Comparison of ENCODE assay signal across 13 cellular contexts in genomic region chr1:117003253-117003875, GRCh38. TPM values are rescaled to one million over a fixed set of nuclear protein-coding genes. Genes with fewer than 3 reads are reported as not detected.
DNase-seq lines count a peak whose midpoint lies in the region; ATAC-seq, FAIRE-seq and TF ChIP-seq lines count a peak whose summit lies in the region.
"Had no signal": no experiment of that assay in that cellular context is flagged by ENCODE, and none has a peak within 500 bp of the region (broad histone marks: within the 10 kb centered on the region; RNA-seq: fewer than 3 reads in every experiment).

No MANE protein-coding gene starts in this region.

- peaks cover 2% of the 10 kb centered on the region for H3K9me3 Mint-ChIP-seq in activated naive CD4-positive, alpha-beta T cell treated with anti-CD3 and anti-CD28 coated beads, Interleukin-2, amount 10 ng/mL, durations not matched to agents 7 days and 5 days
- peaks cover 4% of the 10 kb centered on the region for H3K9me3 Mint-ChIP-seq in activated T-helper 17 cell treated with anti-CD3 and anti-CD28 coated beads, Interleukin-2, amount 50 U/mL, for 72 hours

- H3K9me1 ChIP-seq in K562 (ENCODE audit: control insufficient read depth, insufficient read depth, low read length): no peaks in the 10 kb centered on the region

- peak overlapping the region; percentile 46 for H3K27ac Mint-ChIP-seq in activated naive CD4-positive, alpha-beta T cell treated with anti-CD3 and anti-CD28 coated beads, Interleukin-2, amount 10 ng/mL, durations not matched to agents 7 days and 5 days
- no peak overlapping the region for H3K27ac Mint-ChIP-seq in activated T-helper 17 cell treated with anti-CD3 and anti-CD28 coated beads, Interleukin-2, amount 50 U/mL, for 72 hours

- no peak for FAIRE-seq in K562 (lab: Jason Lieb, UNC)

- no peak overlapping the region for H2AFZ ChIP-seq in K562 (ENCODE audit: low read depth, low read length)

- no peaks in the 10 kb centered on the region for H3K4me1 ChIP-seq in K562 (replicated peaks in 1 of 2; ENCODE audit: control insufficient read depth in 2 of 2, insufficient read depth in 2 of 2, low read length in 2 of 2)
- H3K4me1 ChIP-seq in stomach: peaks cover 0 to 9% (median 0%) of the 10 kb centered on the region in 4 donors
- H3K4me1 ChIP-seq: esophagus muscularis mucosa had no signal

- in situ Hi-C loops in K562 (cut with MboI): no loop called here

- no peak for DNase-seq in activated naive CD4-positive, alpha-beta T cell treated with anti-CD3 and anti-CD28 coated beads, Interleukin-2, amount 10 ng/mL, durations not matched to agents 7 days and 5 days
- no peak for DNase-seq in activated naive CD4-positive, alpha-beta T cell treated with anti-CD3 and anti-CD28 coated beads, Interleukin-2, amount 50 U/mL, for 16 hours
- DNase-seq in MV-4-11 (lab: John Stamatoyannopoulos, UW): peak; percentile 99
- no peak for DNase-seq in K562 (ENCODE audit: extremely low read depth in 1 of 4, low spot score in 3 of 4)
- DNase-seq in stomach: no peak
- DNase-seq in iPS-NIHi11 (ENCODE audit: low spot score): no peak
- no peak for DNase-seq in DMS 273 treated with DMSO at 0.1 percent for 48 hours (lab: John Stamatoyannopoulos, UW)
- DNase-seq: H7, NCI-H510A treated with DMSO at 0.1 percent for 48 hours, T-helper 1 cell had no signal

- CTCF ChIA-PET in activated naive CD4-positive, alpha-beta T cell treated with anti-CD3 and anti-CD28 coated beads, Interleukin-2, amount 10 ng/mL, durations not matched to agents 7 days and 5 days (lab: Charles Lee): interaction anchor here (1.2 to 1.3 kb wide), 2 partner anchors 16 to 69 kb away, joined by 3 to 5 read pairs; no protein-coding TSS in a partner anchor
- CTCF ChIA-PET in K562 (lab: Yijun Ruan, JAX; ENCODE audit: low intra/inter-chr PET ratio): no interaction called here

- no peak overlapping the region for H3K4me2 ChIP-seq in K562 (ENCODE audit: insufficient read depth, low read length)
- H3K4me2 ChIP-seq: KMS-11 had no signal

- H3K4me3 ChIP-seq in K562 (no peak overlapping the region), stomach (no peak overlapping the region)
- H3K4me3 ChIP-seq: esophagus muscularis mucosa had no signal

- POLR2A ChIA-PET in K562 (lab: Yijun Ruan, JAX): interaction anchor here (0.6 to 1.0 kb wide), 5 partner anchors 15 to 824 kb away, joined by 3 to 4 read pairs (median 3); no protein-coding TSS in a partner anchor

- 48% methylated on average over 2 of the region's 2 CpGs for WGBS in K562 (ENCODE audit: insufficient coverage, low coverage, missing lambda C conversion rate)
- WGBS in stomach, 5 donors: 74 to 100% (median 92%) methylated on average over 2 of the region's 2 CpGs

- H3K4me1 Mint-ChIP-seq in activated naive CD4-positive, alpha-beta T cell treated with anti-CD3 and anti-CD28 coated beads, Interleukin-2, amount 10 ng/mL, durations not matched to agents 7 days and 5 days: peaks cover 76% of the 10 kb centered on the region
- peaks cover 27% of the 10 kb centered on the region for H3K4me1 Mint-ChIP-seq in activated T-helper 17 cell treated with anti-CD3 and anti-CD28 coated beads, Interleukin-2, amount 50 U/mL, for 72 hours

- intact Hi-C loops in K562 (cut with micrococcal nuclease): no loop called here
- intact Hi-C loops in stomach (cut with DNase I; ENCODE audit: low total_unique reads): no loop called here

- H3K4me3 Mint-ChIP-seq in activated naive CD4-positive, alpha-beta T cell treated with anti-CD3 and anti-CD28 coated beads, Interleukin-2, amount 10 ng/mL, durations not matched to agents 7 days and 5 days: peak overlapping the region; percentile 21
- H3K4me3 Mint-ChIP-seq in activated T-helper 17 cell treated with anti-CD3 and anti-CD28 coated beads, Interleukin-2, amount 50 U/mL, for 72 hours: no peak overlapping the region

- no peak for TF ChIP-seq RAD21 in K562 (CRISPR knock-in tag; conservative IDR thresholded peaks at IDR 0.05 in 1 of 2, IDR thresholded peaks at IDR 0.05 in 1 of 2)

- H3K27ac ChIP-seq in K562 (ENCODE audit: extremely low read depth, low read depth, low read length) (no peak overlapping the region), stomach (peak overlapping the region in 3 of 5 donors; percentile 10 to 13 (median 12))
- H3K27ac ChIP-seq: esophagus muscularis mucosa, KMS-11 had no signal

- no peak for TF ChIP-seq EP300 in K562 (IDR thresholded peaks at IDR 0.05; ENCODE audit: low read length)
- no peak for TF ChIP-seq EP300 in stomach (IDR thresholded peaks at IDR 0.05)

- TF ChIP-seq CTCF in K562 (IDR thresholded peaks at IDR 0.05 in 2 of 3, conservative IDR thresholded peaks at IDR 0.05 in 1 of 3; ENCODE audit: insufficient read depth in 2 of 3, low read depth in 1 of 3, low read length in 3 of 3): no peak
- TF ChIP-seq CTCF in stomach (IDR thresholded peaks at IDR 0.05): no peak

- no peaks in the 10 kb centered on the region for H3K79me2 ChIP-seq in K562 (ENCODE audit: control insufficient read depth, insufficient read depth, low read length)

- H3K9ac ChIP-seq in K562 (ENCODE audit: insufficient read depth in 1 of 2, low read depth in 2 of 2, low read length in 2 of 2): no peak overlapping the region
- H3K9ac ChIP-seq: KMS-11 had no signal

- BruUV-seq in K562 (replicated peaks; lab: Mats Ljungman, UMichigan): no TSS peak

- no peaks in the 10 kb centered on the region for H4K20me1 ChIP-seq in K562 (replicated peaks; ENCODE audit: control insufficient read depth, insufficient read depth, low read length)

- H3K9me3 ChIP-seq in K562 (replicated peaks; ENCODE audit: control insufficient read depth, insufficient read depth, low read depth, low read length) (no peaks in the 10 kb centered on the region), stomach (no peaks in the 10 kb centered on the region)
- H3K9me3 ChIP-seq: esophagus muscularis mucosa had no signal

- no peak for ATAC-seq in K562
- no peak for ATAC-seq in activated T-helper 17 cell treated with anti-CD3 and anti-CD28 coated beads, Interleukin-2, amount 50 U/mL, for 72 hours (replicated peaks)

- H3K36me3 ChIP-seq in K562 (ENCODE audit: control insufficient read depth, insufficient read depth, low read length) (no peaks in the 10 kb centered on the region), stomach (no peaks in the 10 kb centered on the region)
- H3K36me3 ChIP-seq: esophagus muscularis mucosa had no signal

- no peaks in the 10 kb centered on the region; a peak in 3 of 5 replicates for H3K27me3 ChIP-seq in K562 (ENCODE audit: control insufficient read depth in 2 of 2, insufficient read depth in 2 of 2, low read length in 2 of 2)
- no peaks in the 10 kb centered on the region for H3K27me3 ChIP-seq in stomach
- H3K27me3 ChIP-seq: esophagus muscularis mucosa had no signal

- H3K27me3 Mint-ChIP-seq in activated naive CD4-positive, alpha-beta T cell treated with anti-CD3 and anti-CD28 coated beads, Interleukin-2, amount 10 ng/mL, durations not matched to agents 7 days and 5 days: no peaks in the 10 kb centered on the region
- no peaks in the 10 kb centered on the region for H3K27me3 Mint-ChIP-seq in activated T-helper 17 cell treated with anti-CD3 and anti-CD28 coated beads, Interleukin-2, amount 50 U/mL, for 72 hours

- H3K36me3 Mint-ChIP-seq in activated naive CD4-positive, alpha-beta T cell treated with anti-CD3 and anti-CD28 coated beads, Interleukin-2, amount 10 ng/mL, durations not matched to agents 7 days and 5 days: peaks cover 4% of the 10 kb centered on the region
- H3K36me3 Mint-ChIP-seq in activated T-helper 17 cell treated with anti-CD3 and anti-CD28 coated beads, Interleukin-2, amount 50 U/mL, for 72 hours (ENCODE audit: low read depth): no peaks in the 10 kb centered on the region

- TF ChIP-seq POLR2A in K562 (conservative IDR thresholded peaks at IDR 0.05) (no peak), stomach (IDR thresholded peaks at IDR 0.05) (no peak)

RNA-seq across cellular contexts. Expression of gene CD101, which starts 1.8 kb away (rescaled TPM):
- total RNA-seq in K562 (2011; cell fraction: chromatin; rRNA removed; ENCODE audit: low replicate concordance): 0.23 and 1.2 TPM in 2 replicates
- total RNA-seq in K562 (2011; cell fraction: nucleolus; rRNA removed): 0.17 and 0.26 TPM in 2 replicates
- total RNA-seq in K562 (2011; cell fraction: nucleoplasm; rRNA removed): 0.23 and 0.66 TPM in 2 replicates
- 0.18 and 0.20 TPM in 2 replicates for total RNA-seq in K562 (2014; rRNA removed)
- total RNA-seq in K562 (2014; rRNA removed; fragmentation: Illumina TruSeq; extraction: Trizol): 0.18 and 0.32 TPM in 2 replicates
- 0.53 and 1.0 TPM in 2 replicates for total RNA-seq in K562 (2015; rRNA removed; fragmentation: Illumina TruSeq; extraction: Trizol)
- 0.35 and 0.36 TPM in 2 replicates for total RNA-seq in K562 (2021)
- 0.35 and 0.77 TPM in 2 replicates for polyA plus RNA-seq in K562 (2011; rRNA removed)
- 0.01 and 0.06 TPM in 2 replicates for polyA plus RNA-seq in K562 (2011; cell fraction: cytosol; rRNA removed)
- 0.21 and 0.90 TPM in 2 replicates for polyA plus RNA-seq in K562 (2011; cell fraction: nucleus; rRNA removed)
- polyA plus RNA-seq in K562 (2012): 0.22 and 0.51 TPM in 2 replicates
- 0.79 and 1.1 TPM in 2 replicates for polyA plus RNA-seq in K562 (2014; fragmentation: Illumina TruSeq; extraction: Trizol)
- polyA plus RNA-seq in K562 (2014; fragmentation: Nextera tagmentation; extraction: Ambion mirVana): under 1 TPM; 0.18 to 0.20 TPM
- 0.04 and 0.08 TPM in 2 replicates for polyA plus RNA-seq in K562 (2014; rRNA removed)
- 0.28 and 0.90 TPM in 2 replicates for polyA minus RNA-seq in K562 (2011; rRNA and poly(A)+ RNA removed)
- polyA minus RNA-seq in K562 (2011; cell fraction: cytosol; rRNA and poly(A)+ RNA removed): 0.29 TPM in 1 of 2 replicates, not detected in the other
- 0.40 and 1.00 TPM in 2 replicates for polyA minus RNA-seq in K562 (2011; cell fraction: nucleus; rRNA and poly(A)+ RNA removed)
- total RNA-seq in stomach: 1 to 10 TPM in 3 of 5 donors, under 1 TPM in 1, not detected in 1; 0.45 to 8.8 (median 2.0) TPM
- 1 to 10 TPM in 2 of 3 donors, not detected in 1; 1.4 to 1.9 TPM for polyA plus RNA-seq in stomach
- 1 to 10 TPM in 1 of 2 donors, under 1 TPM in 1; 0.26 to 2.1 TPM for total RNA-seq in activated T-helper 17 cell treated with anti-CD3 and anti-CD28 coated beads, Interleukin-2, amount 50 U/mL, for 72 hours

RNA-seq across cellular contexts. Expression of gene TTF2, which starts 56.8 kb away (rescaled TPM):
- 122 and 267 TPM in 2 replicates for total RNA-seq in K562 (2011; cell fraction: chromatin; rRNA removed; ENCODE audit: low replicate concordance)
- 62.4 and 74.7 TPM in 2 replicates for total RNA-seq in K562 (2011; cell fraction: nucleolus; rRNA removed)
- total RNA-seq in K562 (2011; cell fraction: nucleoplasm; rRNA removed): 84.3 and 104 TPM in 2 replicates
- total RNA-seq in K562 (2014; rRNA removed): 36.1 and 36.2 TPM in 2 replicates
- total RNA-seq in K562 (2014; rRNA removed; fragmentation: Illumina TruSeq; extraction: Trizol): 61.5 and 69.2 TPM in 2 replicates
- total RNA-seq in K562 (2015; rRNA removed; fragmentation: Illumina TruSeq; extraction: Trizol): 40.0 and 46.1 TPM in 2 replicates
- 62.5 and 63.3 TPM in 2 replicates for total RNA-seq in K562 (2021)
- 71.1 and 77.3 TPM in 2 replicates for polyA plus RNA-seq in K562 (2011; rRNA removed)
- polyA plus RNA-seq in K562 (2011; cell fraction: cytosol; rRNA removed): 24.3 and 30.5 TPM in 2 replicates
- polyA plus RNA-seq in K562 (2011; cell fraction: nucleus; rRNA removed): 108 and 124 TPM in 2 replicates
- 32.8 and 42.0 TPM in 2 replicates for polyA plus RNA-seq in K562 (2012)
- polyA plus RNA-seq in K562 (2014; fragmentation: Illumina TruSeq; extraction: Trizol): 36.0 and 42.1 TPM in 2 replicates
- polyA plus RNA-seq in K562 (2014; fragmentation: Nextera tagmentation; extraction: Ambion mirVana): 10 to 100 TPM in 1 of 2 experiments, 1 to 10 TPM in 1; 9.4 to 10.5 TPM
- 36.6 and 41.3 TPM in 2 replicates for polyA plus RNA-seq in K562 (2014; rRNA removed)
- 55.0 and 68.2 TPM in 2 replicates for polyA minus RNA-seq in K562 (2011; rRNA and poly(A)+ RNA removed)
- 30.9 and 39.0 TPM in 2 replicates for polyA minus RNA-seq in K562 (2011; cell fraction: cytosol; rRNA and poly(A)+ RNA removed)
- 48.9 and 88.3 TPM in 2 replicates for polyA minus RNA-seq in K562 (2011; cell fraction: nucleus; rRNA and poly(A)+ RNA removed)
- total RNA-seq in stomach: 10 to 100 TPM in 4 of 5 donors, 1 to 10 TPM in 1; 6.2 to 58.7 (median 27.0) TPM
- polyA plus RNA-seq in stomach: 1 to 10 TPM; 1.7 to 4.1 (median 2.1) TPM
- 10 to 100 TPM; 71.4 to 98.0 TPM for total RNA-seq in activated T-helper 17 cell treated with anti-CD3 and anti-CD28 coated beads, Interleukin-2, amount 50 U/mL, for 72 hours
